ENCODE assay signal across 8 cellular contexts in the genomic region with DNA sequence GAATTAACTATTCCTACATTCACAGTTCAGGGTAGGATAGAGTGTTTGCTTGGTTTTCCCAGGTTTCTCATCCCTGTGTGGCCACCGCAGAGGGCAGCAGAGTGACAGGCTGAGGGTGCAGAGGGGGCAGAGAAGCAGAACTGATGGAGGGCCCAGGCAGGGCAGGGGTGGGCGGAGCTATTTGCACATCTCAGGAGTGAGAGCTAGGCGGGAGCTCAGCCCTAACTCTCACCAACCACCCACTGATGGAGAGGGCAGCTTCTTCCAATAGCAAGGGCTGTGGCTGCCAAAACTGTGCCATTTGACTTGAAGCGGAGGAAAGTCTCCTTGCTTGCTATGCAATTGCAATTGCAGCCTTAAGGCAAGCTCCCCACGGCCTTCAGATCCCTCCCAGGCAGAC. TPM values are rescaled to one million over a fixed set of nuclear protein-coding genes. Genes with fewer than 3 reads are reported as not detected.
A peak's percentile ranks its signal among the peaks of the same experiment; 100 is the strongest.
DNase-seq lines count a peak whose midpoint lies in the region; ATAC-seq, FAIRE-seq and TF ChIP-seq lines count a peak whose summit lies in the region.

No MANE protein-coding gene starts in this region.

- RAD21 ChIA-PET in GM12878 (lab: Charles Lee; ENCODE audit: unreplicated experiment), result interaction anchor here (0.6 to 5.5 kb wide), 42 partner anchors 8 to 387 kb away, joined by 3 to 103 read pairs (median 6); partner anchors contain the start of gene DARS1

- H2AFZ ChIP-seq in GM12878 (ENCODE audit: control insufficient read depth, low read depth, low read length), result no peak overlapping the region

- H4K20me1 ChIP-seq in GM12878 (ENCODE audit: control insufficient read depth, insufficient read depth), result no peaks in the 10 kb centered on the region

- H3K27me3 ChIP-seq in GM12878 (replicated peaks in 1 of 2; ENCODE audit: control insufficient read depth in 2 of 2, insufficient read depth in 2 of 2, low read length in 1 of 2) (no peaks in the 10 kb centered on the region), foreskin keratinocyte (no peaks in the 10 kb centered on the region)

- no peaks in the 10 kb centered on the region for H3K79me2 ChIP-seq in GM12878 (ENCODE audit: control insufficient read depth, insufficient read depth, low read length)

- POLR2A ChIA-PET in GM12878 (lab: Charles Lee), result interaction anchor here (1.1 to 4.6 kb wide), 14 partner anchors 8 to 132 kb away, joined by 3 to 47 read pairs (median 12); partner anchors contain the start of gene DARS1

- TF ChIP-seq EP300 in Ishikawa (IDR thresholded peaks at IDR 0.05; ENCODE audit: borderline replicate concordance) (no peak), GM12878 (IDR thresholded peaks at IDR 0.05; ENCODE audit: borderline replicate concordance in 1 of 2, control insufficient read depth in 1 of 2, low read depth in 2 of 2, low read length in 2 of 2) (no peak)

- FAIRE-seq in GM12878 (lab: Jason Lieb, UNC), result no peak

- in situ Hi-C loops in GM12878 (cut with MboI), result no loop called here

- ATAC-seq in GM12878 (peak; percentile 82), foreskin keratinocyte (no peak)

- CTCF ChIA-PET in GM12878 (lab: Yijun Ruan, JAX), result interaction anchor here (0.6 to 5.5 kb wide), 28 partner anchors 10 to 387 kb away, joined by 3 to 43 read pairs (median 5); partner anchors contain the start of gene DARS1

- peak; percentile 5 to 27 (median 7); a peak in 3 of 6 replicates for TF ChIP-seq CTCF in GM12878 (IDR thresholded peaks at IDR 0.05 in 2 of 3, conservative IDR thresholded peaks at IDR 0.05 in 1 of 3; ENCODE audit: control insufficient read depth in 2 of 3, extremely low read depth in 1 of 3, insufficient read depth in 1 of 3, low read depth in 3 of 3, low read length in 3 of 3)
- no peak for TF ChIP-seq CTCF in foreskin keratinocyte (conservative IDR thresholded peaks at IDR 0.05)

- H3K9me3 ChIP-seq in GM12878 (replicated peaks; ENCODE audit: control insufficient read depth, insufficient read depth, low read length), result no peaks in the 10 kb centered on the region; the same call in 2 of the 3 replicates

- no peaks in the 10 kb centered on the region for H3K36me3 ChIP-seq in GM12878 (ENCODE audit: control insufficient read depth in 2 of 2, insufficient read depth in 2 of 2, low read length in 1 of 2)

- intact Hi-C loops in GM12878 (cut with micrococcal nuclease; ENCODE audit: unreplicated experiment), result no loop called here

- DNase-seq in SIG-M5 treated with dmso at 0.1 percent for 504 hours (lab: John Stamatoyannopoulos, UW; ENCODE audit: unreplicated experiment) (peak; percentile 47), SIG-M5 (lab: John Stamatoyannopoulos, UW) (no peak), GM12878 (ENCODE audit: low read depth, low spot score) (no peak), foreskin keratinocyte (no peak), NCI-H526 treated with DMSO at 0.1 percent for 48 hours (lab: John Stamatoyannopoulos, UW) (no peak)
- DNase-seq in stimulated activated CD8-positive, alpha-beta memory T cell treated with anti-CD3 and anti-CD28 coated beads, Interleukin-4, amount 100 ng/mL, for 48 hours, result peak; percentile 43
- no peak for DNase-seq in stimulated activated naive CD4-positive, alpha-beta T cell (lab: John Stamatoyannopoulos, UW)

- H3K4me1 ChIP-seq in GM12878 (ENCODE audit: control insufficient read depth, insufficient read depth, low read length) (peaks cover 11% of the 10 kb centered on the region), foreskin keratinocyte (no peaks in the 10 kb centered on the region)

- 41% methylated on average over 5 of the region's 5 CpGs for WGBS in GM12878 (ENCODE audit: insufficient coverage, insufficient replicate concordance, low lambda C conversion rate, missing lambda C conversion rate)

- TF ChIP-seq RAD21 in Ishikawa (IDR thresholded peaks at IDR 0.05; ENCODE audit: low read depth) (peak; percentile 52), GM12878 (IDR thresholded peaks at IDR 0.05; ENCODE audit: insufficient read depth, low read depth, low read length) (peak; percentile 61)

- no peak overlapping the region for H3K27ac ChIP-seq in GM12878 (ENCODE audit: control insufficient read depth, insufficient read depth)
- H3K27ac ChIP-seq in foreskin keratinocyte, result no peak overlapping the region

- no peak overlapping the region for H3K4me2 ChIP-seq in GM12878 (ENCODE audit: control insufficient read depth, insufficient read depth)

- SMC1A ChIA-PET in GM12878 (lab: Charles Lee; ENCODE audit: uncharacterized antibody, unreplicated experiment), result interaction anchor here (0.6 to 5.8 kb wide), 41 partner anchors 11 to 387 kb away, joined by 3 to 195 read pairs (median 7); partner anchors contain the start of gene DARS1

- H3K4me3 ChIP-seq in GM12878, result no peak overlapping the region

- TF ChIP-seq POLR2A in GM12878 (IDR thresholded peaks at IDR 0.05; ENCODE audit: low read depth, low read length), result no peak

- no peak overlapping the region for H3K9ac ChIP-seq in GM12878 (ENCODE audit: control insufficient read depth, insufficient read depth, low read length)

- no TSS peak for BruUV-seq in GM12878 (replicated peaks; lab: Mats Ljungman, UMichigan)

TF ChIP-seq in Ishikawa, 13 proteins besides CTCF, POLR2A, EP300 and RAD21 (continues in another document):
- TF ChIP-seq TEAD4 (IDR thresholded peaks at IDR 0.05), result no peak
- TF ChIP-seq NFIC (IDR thresholded peaks at IDR 0.05), result no peak
- no peak for TF ChIP-seq ZBTB7A (IDR thresholded peaks at IDR 0.05; ENCODE audit: low read depth)
- no peak for TF ChIP-seq FOXM1 (IDR thresholded peaks at IDR 0.05; ENCODE audit: borderline replicate concordance, low read depth)
- TF ChIP-seq TAF1 (IDR thresholded peaks at IDR 0.05; ENCODE audit: low read depth), result no peak
- no peak for TF ChIP-seq TCF12 (IDR thresholded peaks at IDR 0.05; ENCODE audit: low read depth)
- no peak for TF ChIP-seq YY1 (IDR thresholded peaks at IDR 0.05; ENCODE audit: low read depth)
- TF ChIP-seq MAX (IDR thresholded peaks at IDR 0.05), result no peak
- no peak for TF ChIP-seq CEBPB (IDR thresholded peaks at IDR 0.05)

TF ChIP-seq in GM12878, 131 proteins besides CTCF, POLR2A, EP300 and RAD21 (continues in another document):
- TF ChIP-seq USF1 (IDR thresholded peaks at IDR 0.05; ENCODE audit: borderline replicate concordance, extremely low read length, insufficient read depth, low read depth, low read length) (no peak), IKZF1 (conservative IDR thresholded peaks at IDR 0.05) (0 out of 2 replicates have a peak, but pooled peaks have one; percentile 38), DPF2 (IDR thresholded peaks at IDR 0.05) (peak; percentile 27; the same call in 1 of the 2 replicates), IKZF2 (IDR thresholded peaks at IDR 0.05) (peak in 1 of 2 experiments; percentile 35; a peak in 2 of 4 replicates), EED (IDR thresholded peaks at IDR 0.05; ENCODE audit: low read depth) (0 out of 2 replicates have a peak, but pooled peaks have one; percentile 11), PKNOX1 (IDR thresholded peaks at IDR 0.05) (0 out of 2 replicates have a peak, but pooled peaks have one; percentile 20), NBN (IDR thresholded peaks at IDR 0.05) (no peak), RBBP5 (conservative IDR thresholded peaks at IDR 0.05) (no peak)
- TF ChIP-seq, protein P1, sequence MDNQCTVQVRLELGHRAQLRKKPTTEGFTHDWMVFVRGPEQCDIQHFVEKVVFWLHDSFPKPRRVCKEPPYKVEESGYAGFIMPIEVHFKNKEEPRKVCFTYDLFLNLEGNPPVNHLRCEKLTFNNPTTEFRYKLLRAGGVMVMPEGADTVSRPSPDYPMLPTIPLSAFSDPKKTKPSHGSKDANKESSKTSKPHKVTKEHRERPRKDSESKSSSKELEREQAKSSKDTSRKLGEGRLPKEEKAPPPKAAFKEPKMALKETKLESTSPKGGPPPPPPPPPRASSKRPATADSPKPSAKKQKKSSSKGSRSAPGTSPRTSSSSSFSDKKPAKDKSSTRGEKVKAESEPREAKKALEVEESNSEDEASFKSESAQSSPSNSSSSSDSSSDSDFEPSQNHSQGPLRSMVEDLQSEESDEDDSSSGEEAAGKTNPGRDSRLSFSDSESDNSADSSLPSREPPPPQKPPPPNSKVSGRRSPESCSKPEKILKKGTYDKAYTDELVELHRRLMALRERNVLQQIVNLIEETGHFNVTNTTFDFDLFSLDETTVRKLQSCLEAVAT (IDR thresholded peaks at IDR 0.05), result 0 out of 2 replicates have a peak, but pooled peaks have one; percentile 18

RNA-seq across cellular contexts. Expression of gene DARS1, which starts 12.0 kb away (rescaled TPM):
- total RNA-seq in GM12878 (2013; cell fraction: nucleolus; rRNA removed), result 304 and 337 TPM in 2 replicates
- 91.0 and 119 TPM in 2 replicates for total RNA-seq in GM12878 (2014; rRNA removed)
- total RNA-seq in GM12878 (2014; rRNA removed; fragmentation: Illumina TruSeq; extraction: Trizol), result 136 and 141 TPM in 2 replicates
- 102 and 105 TPM in 2 replicates for total RNA-seq in GM12878 (2021)
- 95.7 TPM for polyA plus RNA-seq in GM12878 (2011; ENCODE audit: low read depth)
- 387 and 495 TPM in 2 replicates for polyA plus RNA-seq in GM12878 (2011; rRNA removed)
- polyA plus RNA-seq in GM12878 (2011; cell fraction: cytosol; rRNA removed), result 119 and 126 TPM in 2 replicates
- 126 and 130 TPM in 2 replicates for polyA plus RNA-seq in GM12878 (2011; cell fraction: nucleus; rRNA removed)
- 95.1 and 139 TPM in 2 replicates for polyA plus RNA-seq in GM12878 (2012)
- polyA plus RNA-seq in GM12878 (2014; fragmentation: Illumina TruSeq; extraction: Trizol), result 155 and 196 TPM in 2 replicates
- 100 to 1,000 TPM; 102 to 134 TPM for polyA plus RNA-seq in GM12878 (2014; fragmentation: Nextera tagmentation; extraction: Ambion mirVana)
- polyA plus RNA-seq in GM12878 (2014; rRNA removed), result 79.7 and 93.1 TPM in 2 replicates
- polyA plus RNA-seq in GM12878 (2016; fragmentation: Nextera tagmentation; extraction: Ambion mirVana), result 100 to 1,000 TPM; 171 to 187 TPM
- polyA minus RNA-seq in GM12878 (2011; rRNA and poly(A)+ RNA removed), result 158 and 297 TPM in 2 replicates
- 46.1 and 75.2 TPM in 2 replicates for polyA minus RNA-seq in GM12878 (2011; cell fraction: cytosol; rRNA and poly(A)+ RNA removed)
- polyA minus RNA-seq in GM12878 (2011; cell fraction: nucleus; rRNA and poly(A)+ RNA removed), result 43.8 and 61.5 TPM in 2 replicates
- total RNA-seq in foreskin keratinocyte, result 74.8 and 77.5 TPM in 2 replicates
- polyA plus RNA-seq in foreskin keratinocyte, result 45.2 and 45.6 TPM in 2 replicates

Comparison
In these comparisons a context has a peak if more than half of its experiments do, and no peak if none do; other contexts are left out.
1. DNase-seq: peak in SIG-M5 treated with dmso at 0.1 percent for 504 hours (single experiment) and stimulated activated CD8-positive, alpha-beta memory T cell treated with anti-CD3 and anti-CD28 coated beads, Interleukin-4, amount 100 ng/mL, for 48 hours (single experiment); none in SIG-M5 (single experiment), GM12878 (single experiment), foreskin keratinocyte (0 of 2), NCI-H526 treated with DMSO at 0.1 percent for 48 hours (single experiment) and stimulated activated naive CD4-positive, alpha-beta T cell (0 of 6).